In the genomic region with DNA sequence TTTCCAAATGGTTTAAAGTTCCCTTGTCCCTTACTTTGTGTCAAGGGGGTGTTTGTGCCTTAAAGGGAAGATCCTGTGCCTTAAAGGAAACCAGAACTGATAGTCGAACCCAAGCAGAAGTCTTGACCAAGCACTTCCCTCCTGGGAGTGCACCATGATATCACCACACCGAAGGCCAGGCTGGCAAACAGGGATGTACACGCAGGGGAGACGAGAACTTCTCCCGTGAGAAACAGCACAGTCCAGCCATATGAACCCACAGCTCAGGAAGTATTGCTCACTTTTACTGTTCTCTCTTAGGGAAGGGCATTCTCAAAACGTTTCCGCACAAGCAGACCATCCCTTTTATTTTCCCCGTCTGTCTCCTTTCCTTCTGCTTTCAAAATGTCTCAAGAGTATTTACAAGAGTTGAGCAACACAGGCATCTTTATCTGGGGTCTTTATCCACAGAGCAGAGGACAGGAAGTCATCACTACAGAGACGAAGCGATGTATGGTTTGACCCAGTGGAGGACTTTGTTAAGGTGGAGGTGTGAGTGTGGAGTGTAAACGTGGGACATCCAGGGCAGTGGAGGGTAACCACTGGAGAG, we compare ENCODE assay signal across 8 cellular contexts. TPM values are rescaled to one million over a fixed set of nuclear protein-coding genes. Genes with fewer than 3 reads are reported as not detected.
DNase-seq lines count a peak whose midpoint lies in the region; ATAC-seq, FAIRE-seq and TF ChIP-seq lines count a peak whose summit lies in the region.

No MANE protein-coding gene starts in this region.

- DNase-seq in HL-60 (ENCODE audit: low read depth in 1 of 2, low spot score in 1 of 2), result peak in 1 of 2 experiments; percentile 77
- DNase-seq in activated B cell treated with CpG ODN at 0.5 μM for 24 hours, result no peak
- peak in 1 of 2 donors; percentile 71 for DNase-seq in cardiac muscle cell (ENCODE audit: low read depth in 1 of 2, low spot score in 1 of 2)
- no peak for DNase-seq in small intestine
- no peak for DNase-seq in effector CD8-positive, alpha-beta T cell (lab: John Stamatoyannopoulos, UW)

- ATAC-seq in activated B cell treated with CpG ODN at 0.5 μM for 24 hours (ENCODE audit: low read depth) (no peak), GM21390 (IDR thresholded peaks at IDR 0.05; ENCODE audit: unreplicated experiment) (no peak), HG03432 (IDR thresholded peaks at IDR 0.05; ENCODE audit: unreplicated experiment) (no peak), esophagus mucosa (no peak)

- H3K4me3 Mint-ChIP-seq in activated B cell treated with CpG ODN at 0.5 μM for 24 hours, result peak overlapping the region; percentile 74

- H3K27ac Mint-ChIP-seq in activated B cell treated with CpG ODN at 0.5 μM for 24 hours, result peak overlapping the region; percentile 97

- intact Hi-C loops in activated B cell treated with CpG ODN at 0.5 μM for 24 hours (cut with micrococcal nuclease), result loop anchor here (1.0 to 2.0 kb wide), 5 partner anchors 8 to 134 kb away; a partner anchor contains a TSS

- no peaks in the 10 kb centered on the region for H3K9me3 Mint-ChIP-seq in activated B cell treated with CpG ODN at 0.5 μM for 24 hours

- H3K27me3 ChIP-seq in HL-60 (ENCODE audit: insufficient read depth, poor library complexity, severe bottlenecking) (no peaks in the 10 kb centered on the region), cardiac muscle cell (no peaks in the 10 kb centered on the region), small intestine (ENCODE audit: control insufficient read depth in 2 of 2, insufficient read depth in 2 of 2, low read length in 2 of 2) (no peaks in the 10 kb centered on the region)

- H3K27me3 Mint-ChIP-seq in activated B cell treated with CpG ODN at 0.5 μM for 24 hours, result no peaks in the 10 kb centered on the region

- peak overlapping the region; percentile 16; the same call in 1 of the 2 replicates for H3K4me3 ChIP-seq in HL-60 (replicated peaks; ENCODE audit: insufficient read depth, low read length)
- no peak overlapping the region for H3K4me3 ChIP-seq in cardiac muscle cell
- H3K4me3 ChIP-seq in small intestine (ENCODE audit: low read depth in 1 of 2, low read length in 2 of 2), result peak overlapping the region in 1 of 2 donors; percentile 43

- POLR2A ChIA-PET in activated B cell treated with CpG ODN at 0.5 μM for 24 hours (lab: Charles Lee), result interaction anchor here (0.5 to 7.0 kb wide), 11 partner anchors 7 to 945 kb away, joined by 3 to 139 read pairs (median 17); a partner anchor contains a TSS

- FAIRE-seq in small intestine (lab: Jason Lieb, UNC), result no peak

- peaks cover 81% of the 10 kb centered on the region for H3K4me1 Mint-ChIP-seq in activated B cell treated with CpG ODN at 0.5 μM for 24 hours

- H3K36me3 Mint-ChIP-seq in activated B cell treated with CpG ODN at 0.5 μM for 24 hours (ENCODE audit: low read depth), result peaks cover 4% of the 10 kb centered on the region

- H3K4me1 ChIP-seq in cardiac muscle cell (ENCODE audit: low read depth) (peaks cover 10% of the 10 kb centered on the region), small intestine (ENCODE audit: control insufficient read depth in 2 of 2, insufficient read depth in 1 of 2, low read depth in 1 of 2, low read length in 1 of 2) (peaks cover 0 to 8% of the 10 kb centered on the region in 2 donors)

- H3K36me3 ChIP-seq in cardiac muscle cell, result no peaks in the 10 kb centered on the region
- no peaks in the 10 kb centered on the region for H3K36me3 ChIP-seq in small intestine (ENCODE audit: control insufficient read depth in 2 of 2, insufficient read depth in 2 of 2, low read length in 2 of 2)

- 37 to 49% (median 41%) methylated on average over 11 of the region's 11 CpGs for WGBS in small intestine, 3 donors

- TF ChIP-seq CTCF in HL-60 (IDR thresholded peaks at IDR 0.05; ENCODE audit: insufficient read depth, low read length) (no peak), activated B cell treated with CpG ODN at 0.5 μM for 24 hours (IDR thresholded peaks at IDR 0.05) (no peak), cardiac muscle cell (IDR thresholded peaks at IDR 0.05; ENCODE audit: low read depth, low read length) (peak; percentile 2)

- H3K9me3 ChIP-seq in cardiac muscle cell (ENCODE audit: low read depth) (no peaks in the 10 kb centered on the region), small intestine (ENCODE audit: control insufficient read depth, low read depth) (no peaks in the 10 kb centered on the region)

- CTCF ChIA-PET in activated B cell treated with CpG ODN at 0.5 μM for 24 hours (lab: Charles Lee), result interaction anchor here (0.7 to 4.2 kb wide), 10 partner anchors 8 to 78 kb away, joined by 3 to 28 read pairs (median 5); no protein-coding TSS in a partner anchor

- H3K27ac ChIP-seq in HL-60 (replicated peaks) (peak overlapping the region; percentile 82), cardiac muscle cell (no peak overlapping the region), small intestine (ENCODE audit: low read depth in 1 of 2, low read length in 1 of 2) (peak overlapping the region; percentile 44 to 76)

RNA-seq across cellular contexts. Expression of a gene that starts 12.8 kb away (rescaled TPM):
- 59.9 and 60.5 TPM in 2 replicates for total RNA-seq in activated B cell treated with CpG ODN at 0.5 μM for 24 hours
- total RNA-seq in cardiac muscle cell, result 3.2 and 8.7 TPM in 2 replicates
- 6.5 and 9.8 TPM in 2 replicates for polyA plus RNA-seq in cardiac muscle cell
- 100 to 1,000 TPM; 154 to 226 (median 169) TPM for polyA plus RNA-seq in small intestine
- total RNA-seq in esophagus mucosa, result 576 TPM

RNA-seq across cellular contexts. Expression of a gene that starts 48.6 kb away (rescaled TPM):
- total RNA-seq in activated B cell treated with CpG ODN at 0.5 μM for 24 hours (142 and 149 TPM in 2 replicates), cardiac muscle cell (4.5 and 5.4 TPM in 2 replicates), esophagus mucosa (8.4 TPM)
- polyA plus RNA-seq in cardiac muscle cell (5.3 and 6.6 TPM in 2 replicates), small intestine (1 to 10 TPM in 2 of 3 donors, under 1 TPM in 1; 0.22 to 3.6 (median 1.1) TPM)

Comparison
In these comparisons a context has a peak if more than half of its experiments do, and no peak if none do; other contexts are left out.
1. RNA of a gene that starts 48.6 kb away (total RNA-seq): 142 to 149 TPM in activated B cell treated with CpG ODN at 0.5 μM for 24 hours; 8.4 TPM in esophagus mucosa (single experiment) and 4.5 to 5.4 TPM in cardiac muscle cell; every median in the first group is over 10 times any median in the second.